ENCODE assay signal across 12 cellular contexts in genomic region chr5:28779161-28779754, GRCh38.
DNase-seq lines count a peak whose midpoint lies in the region; ATAC-seq, FAIRE-seq and TF ChIP-seq lines count a peak whose summit lies in the region.
"Had no signal": no experiment of that assay in that cellular context is flagged by ENCODE, and none has a peak within 500 bp of the region (broad histone marks: within the 10 kb centered on the region; RNA-seq: fewer than 3 reads in every experiment).

No MANE protein-coding gene starts in this region.

- no peaks in the 10 kb centered on the region for H3K27me3 ChIP-seq in PC-3 (ENCODE audit: low read length)
- H3K27me3 ChIP-seq: body of pancreas had no signal

- ATAC-seq in PC-3: peak; percentile 82
- ATAC-seq in HG03378 (IDR thresholded peaks at IDR 0.05; ENCODE audit: unreplicated experiment): no peak
- ATAC-seq in left cardiac atrium: no peak
- ATAC-seq: activated CD8-positive, alpha-beta memory T cell treated with anti-CD3 and anti-CD28 coated beads, Interleukin-2, amount 10 ng/mL, durations not matched to agents 7 days and 5 days; body of pancreas; right cardiac atrium had no signal

- H3K4me3 ChIP-seq in PC-3 (ENCODE audit: low read length): no peak overlapping the region
- H3K4me3 ChIP-seq: body of pancreas had no signal

- H3K4me3 Mint-ChIP-seq in endothelial cell (ENCODE audit: unreplicated experiment): no peak overlapping the region
- H3K4me3 Mint-ChIP-seq: activated CD8-positive, alpha-beta memory T cell treated with anti-CD3 and anti-CD28 coated beads, Interleukin-2, amount 10 ng/mL, durations not matched to agents 7 days and 5 days; CD4-positive, alpha-beta T cell had no signal

- no peaks in the 10 kb centered on the region for H3K4me1 Mint-ChIP-seq in endothelial cell (ENCODE audit: unreplicated experiment)
- H3K4me1 Mint-ChIP-seq: activated CD8-positive, alpha-beta memory T cell treated with anti-CD3 and anti-CD28 coated beads, Interleukin-2, amount 10 ng/mL, durations not matched to agents 7 days and 5 days had no signal

- no peak overlapping the region for H3K9ac ChIP-seq in PC-3 (ENCODE audit: low read length)

- intact Hi-C loops in PC-3 (cut with micrococcal nuclease) (loop anchor here (1.0 kb wide), 2 partner anchors 33 to 118 kb away; no protein-coding TSS in a partner anchor), left cardiac atrium (cut with DNase I) (no loop called here)

- peak; percentile 8 for DNase-seq in Ammon's horn (ENCODE audit: low spot score)
- DNase-seq in HuH-7.5 (ENCODE audit: low spot score): peak; percentile 2
- DNase-seq in PC-3: peak; percentile 39
- peak; percentile 9 for DNase-seq in endothelial cell (ENCODE audit: low spot score)
- no peak for DNase-seq in GM12892 (ENCODE audit: insufficient read length)
- no peak for DNase-seq in activated gamma-delta T cell (lab: John Stamatoyannopoulos, UW)
- DNase-seq in left cardiac atrium: no peak
- DNase-seq: activated CD8-positive, alpha-beta memory T cell treated with anti-CD3 and anti-CD28 coated beads, Interleukin-2, amount 10 ng/mL, durations not matched to agents 7 days and 5 days; body of pancreas; CD4-positive, alpha-beta T cell; right cardiac atrium had no signal

- no peaks in the 10 kb centered on the region for H3K79me2 ChIP-seq in PC-3 (ENCODE audit: low read length)

- H3K9me3 Mint-ChIP-seq in endothelial cell (ENCODE audit: unreplicated experiment): no peaks in the 10 kb centered on the region

- H3K36me3 Mint-ChIP-seq in endothelial cell (ENCODE audit: low read depth, unreplicated experiment): no peaks in the 10 kb centered on the region
- H3K36me3 Mint-ChIP-seq: activated CD8-positive, alpha-beta memory T cell treated with anti-CD3 and anti-CD28 coated beads, Interleukin-2, amount 10 ng/mL, durations not matched to agents 7 days and 5 days had no signal

- no peak overlapping the region for H2AFZ ChIP-seq in PC-3 (ENCODE audit: low read length)

- POLR2A ChIA-PET in PC-3 (lab: Charles Lee; ENCODE audit: unreplicated experiment): no interaction called here

- H3K9me3 ChIP-seq in PC-3 (ENCODE audit: low read length): no peaks in the 10 kb centered on the region
- H3K9me3 ChIP-seq: body of pancreas had no signal

- BruUV-seq in PC-3 (replicated peaks; lab: Mats Ljungman, UMichigan): no TSS peak

- TF ChIP-seq CTCF in PC-3 (conservative IDR thresholded peaks at IDR 0.05; ENCODE audit: low read depth, low read length) (peak; percentile 61), endothelial cell (IDR thresholded peaks at IDR 0.05; ENCODE audit: unreplicated experiment) (no peak)

- no peaks in the 10 kb centered on the region for H3K9me2 ChIP-seq in PC-3 (replicated peaks; ENCODE audit: low read length)

- H3K36me3 ChIP-seq in PC-3 (ENCODE audit: low read depth, low read length): no peaks in the 10 kb centered on the region

- CTCF ChIA-PET in PC-3 (lab: Charles Lee): interaction anchor here (1.2 kb wide), 1 partner anchor 117 kb away, joined by 11 read pairs; no protein-coding TSS in a partner anchor

- H3K4me2 ChIP-seq in PC-3 (ENCODE audit: low read length): no peak overlapping the region

- no peak for FAIRE-seq in GM12892 (lab: Jason Lieb, UNC)

- H3K27me3 Mint-ChIP-seq in endothelial cell (ENCODE audit: unreplicated experiment): no peaks in the 10 kb centered on the region
- H3K27me3 Mint-ChIP-seq: activated CD8-positive, alpha-beta memory T cell treated with anti-CD3 and anti-CD28 coated beads, Interleukin-2, amount 10 ng/mL, durations not matched to agents 7 days and 5 days; CD4-positive, alpha-beta T cell had no signal

- H3K27ac ChIP-seq in PC-3 (ENCODE audit: low read length): no peak overlapping the region
- H3K27ac ChIP-seq: body of pancreas had no signal

- no peak overlapping the region for H3K27ac Mint-ChIP-seq in endothelial cell (ENCODE audit: unreplicated experiment)
- H3K27ac Mint-ChIP-seq: activated CD8-positive, alpha-beta memory T cell treated with anti-CD3 and anti-CD28 coated beads, Interleukin-2, amount 10 ng/mL, durations not matched to agents 7 days and 5 days; CD4-positive, alpha-beta T cell had no signal

- no peak for TF ChIP-seq POLR2A in GM12892 (IDR thresholded peaks at IDR 0.05; ENCODE audit: low read depth, low read length)

- H4K20me1 ChIP-seq in PC-3 (ENCODE audit: low read length): no peaks in the 10 kb centered on the region

- no peaks in the 10 kb centered on the region for H3F3A ChIP-seq in PC-3 (ENCODE audit: low read length, unreplicated experiment)

- 0 out of 2 replicates have a peak, but pooled peaks cover 3% of the 10 kb centered on the region for H3K4me1 ChIP-seq in PC-3 (ENCODE audit: insufficient read depth, low read length)
- H3K4me1 ChIP-seq: body of pancreas had no signal

Comparison
In these comparisons a context has a peak if more than half of its experiments do, and no peak if none do; other contexts are left out.
1. DNase-seq: peak in Ammon's horn (single experiment), HuH-7.5 (single experiment), PC-3 (single experiment) and endothelial cell (single experiment); none in GM12892 (single experiment), activated gamma-delta T cell (single experiment) and left cardiac atrium (single experiment).